Comparison of ENCODE assay signal across 16 cellular contexts in genomic region chr14:39755269-39755878, GRCh38.
DNase-seq lines count a peak whose midpoint lies in the region; ATAC-seq lines count a peak whose summit lies in the region.
"Had no signal": no experiment of that assay in that cellular context is flagged by ENCODE, and none has a peak within 500 bp of the region (broad histone marks: within the 10 kb centered on the region; RNA-seq: fewer than 3 reads in every experiment).

No MANE protein-coding gene starts in this region.

- peak; percentile 96 for ATAC-seq in GM18909 (IDR thresholded peaks at IDR 0.05; ENCODE audit: poor library complexity, unreplicated experiment)
- peak; percentile 81 for ATAC-seq in GM21737 (IDR thresholded peaks at IDR 0.05; ENCODE audit: unreplicated experiment)
- ATAC-seq in HG03139 (IDR thresholded peaks at IDR 0.05; ENCODE audit: unreplicated experiment) = peak; percentile 88
- ATAC-seq: activated T-helper 17 cell treated with anti-CD3 and anti-CD28 coated beads, Interleukin-2, amount 50 U/mL, for 72 hours had no signal

- DNase-seq in glomerular visceral epithelial cell (ENCODE audit: extremely low spot score) (peak; percentile 56), DMS114 treated with DMSO at 0.1 percent for 48 hours (lab: John Stamatoyannopoulos, UW; ENCODE audit: unreplicated experiment) (no peak), foreskin melanocyte (no peak), SHP77 treated with DMSO at 0.1 percent for 48 hours (lab: John Stamatoyannopoulos, UW) (no peak)
- DNase-seq in activated naive CD4-positive, alpha-beta T cell (lab: John Stamatoyannopoulos, UW) = no peak
- DNase-seq: activated CD4-positive, alpha-beta T cell treated with anti-CD3 and anti-CD28 coated beads, Interleukin-2, amount 50 U/mL, for 4 hours; AML-193; dermis blood vessel endothelial cell; KBM-7; naive B cell; NCI-H1417 treated with DMSO at 0.1 percent for 48 hours; NCI-H226 had no signal
